ENCODE assay signal across 1 cellular context in the genomic region with DNA sequence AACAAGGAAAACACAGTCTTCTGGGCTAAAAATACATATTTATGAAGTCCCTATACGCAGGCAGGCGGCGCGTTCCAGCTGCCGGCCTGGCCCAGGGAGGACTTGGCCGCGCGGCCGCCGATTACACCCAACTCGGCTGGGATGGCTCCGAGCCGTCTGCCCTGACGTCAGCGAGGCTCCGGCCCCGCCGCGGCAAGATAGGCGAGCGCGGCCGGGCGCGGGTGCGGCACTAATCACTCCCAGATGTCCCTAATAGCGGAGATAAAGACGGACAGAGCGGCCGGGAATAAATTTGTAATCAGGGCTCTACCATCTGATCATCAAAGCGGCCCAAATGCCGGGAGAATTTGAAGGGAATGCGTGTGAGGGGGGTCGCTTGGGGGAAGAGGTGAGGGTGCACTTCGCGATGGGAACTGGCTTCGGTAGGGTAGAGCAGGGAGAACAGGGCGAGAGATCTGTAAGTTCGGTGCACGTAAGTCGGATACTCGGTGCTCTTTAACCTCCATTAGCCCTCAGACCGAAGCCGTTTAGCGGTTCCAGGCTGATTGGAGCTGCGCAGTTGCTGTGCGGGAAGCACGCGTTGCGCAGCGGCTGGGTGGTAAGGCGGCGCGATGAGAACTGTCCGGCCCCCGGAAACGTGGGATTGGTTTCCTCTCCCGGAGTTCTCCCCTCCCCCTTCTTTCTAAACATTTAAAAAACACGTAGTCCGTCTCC.
TF ChIP-seq lines count a peak whose summit lies in the region.

No MANE protein-coding gene starts in this region.

TF ChIP-seq in SK-N-SH treated with all-trans-retinoic acid at 6 μM for 48 hours, 23 proteins besides CTCF, POLR2A, EP300 and RAD21 (continued from another document):
- TF ChIP-seq, protein P1, sequence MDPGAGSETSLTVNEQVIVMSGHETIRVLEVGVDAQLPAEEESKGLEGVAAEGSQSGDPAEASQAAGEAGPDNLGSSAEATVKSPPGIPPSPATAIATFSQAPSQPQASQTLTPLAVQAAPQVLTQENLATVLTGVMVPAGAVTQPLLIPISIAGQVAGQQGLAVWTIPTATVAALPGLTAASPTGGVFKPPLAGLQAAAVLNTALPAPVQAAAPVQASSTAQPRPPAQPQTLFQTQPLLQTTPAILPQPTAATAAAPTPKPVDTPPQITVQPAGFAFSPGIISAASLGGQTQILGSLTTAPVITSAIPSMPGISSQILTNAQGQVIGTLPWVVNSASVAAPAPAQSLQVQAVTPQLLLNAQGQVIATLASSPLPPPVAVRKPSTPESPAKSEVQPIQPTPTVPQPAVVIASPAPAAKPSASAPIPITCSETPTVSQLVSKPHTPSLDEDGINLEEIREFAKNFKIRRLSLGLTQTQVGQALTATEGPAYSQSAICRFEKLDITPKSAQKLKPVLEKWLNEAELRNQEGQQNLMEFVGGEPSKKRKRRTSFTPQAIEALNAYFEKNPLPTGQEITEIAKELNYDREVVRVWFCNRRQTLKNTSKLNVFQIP (CRISPR knock-in tag; IDR thresholded peaks at IDR 0.05; ENCODE audit: borderline replicate concordance, low read depth): no peak; the same call in 1 of the 2 replicates
- TF ChIP-seq, protein P2, sequence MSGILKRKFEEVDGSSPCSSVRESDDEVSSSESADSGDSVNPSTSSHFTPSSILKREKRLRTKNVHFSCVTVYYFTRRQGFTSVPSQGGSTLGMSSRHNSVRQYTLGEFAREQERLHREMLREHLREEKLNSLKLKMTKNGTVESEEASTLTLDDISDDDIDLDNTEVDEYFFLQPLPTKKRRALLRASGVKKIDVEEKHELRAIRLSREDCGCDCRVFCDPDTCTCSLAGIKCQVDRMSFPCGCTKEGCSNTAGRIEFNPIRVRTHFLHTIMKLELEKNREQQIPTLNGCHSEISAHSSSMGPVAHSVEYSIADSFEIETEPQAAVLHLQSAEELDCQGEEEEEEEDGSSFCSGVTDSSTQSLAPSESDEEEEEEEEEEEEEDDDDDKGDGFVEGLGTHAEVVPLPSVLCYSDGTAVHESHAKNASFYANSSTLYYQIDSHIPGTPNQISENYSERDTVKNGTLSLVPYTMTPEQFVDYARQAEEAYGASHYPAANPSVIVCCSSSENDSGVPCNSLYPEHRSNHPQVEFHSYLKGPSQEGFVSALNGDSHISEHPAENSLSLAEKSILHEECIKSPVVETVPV (CRISPR knock-in tag; IDR thresholded peaks at IDR 0.05): no peak
- TF ChIP-seq PPARA (CRISPR knock-in tag; IDR thresholded peaks at IDR 0.05; ENCODE audit: borderline replicate concordance): no peak
- TF ChIP-seq SNAI2 (CRISPR knock-in tag; IDR thresholded peaks at IDR 0.05): no peak
- TF ChIP-seq ISL1 (CRISPR knock-in tag; IDR thresholded peaks at IDR 0.05): no peak; the same call in none of the 2 replicates
- no peak; the same call in 1 of the 2 replicates for TF ChIP-seq ZNF70 (CRISPR knock-in tag; IDR thresholded peaks at IDR 0.05)
- TF ChIP-seq ESRRG (CRISPR knock-in tag; IDR thresholded peaks at IDR 0.05): peak; percentile 6; the same call in 1 of the 2 replicates
